ENCODE assay signal across 1 cellular context in the genomic region with DNA sequence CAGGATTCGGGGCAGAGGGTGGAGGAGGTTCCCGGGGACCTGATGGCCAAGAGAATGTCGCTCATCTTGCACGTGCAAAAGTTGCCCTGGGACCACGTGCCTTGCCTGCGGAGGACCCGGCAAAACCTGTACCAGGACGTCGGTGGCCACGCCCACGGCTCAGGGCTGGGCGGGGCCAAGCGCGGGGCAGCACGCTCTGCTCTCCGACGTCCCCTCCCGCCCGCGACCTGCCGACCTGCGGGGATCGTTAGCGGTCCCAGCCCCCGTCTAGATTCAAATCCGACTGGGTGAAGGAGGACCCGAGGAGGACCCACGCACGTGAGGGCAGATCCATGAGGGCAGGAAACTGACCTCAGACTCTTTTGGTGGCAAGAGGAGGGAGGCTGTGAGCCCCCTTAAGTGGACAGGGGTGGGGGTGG.
TF ChIP-seq lines count a peak whose summit lies in the region.

A gene with protein sequence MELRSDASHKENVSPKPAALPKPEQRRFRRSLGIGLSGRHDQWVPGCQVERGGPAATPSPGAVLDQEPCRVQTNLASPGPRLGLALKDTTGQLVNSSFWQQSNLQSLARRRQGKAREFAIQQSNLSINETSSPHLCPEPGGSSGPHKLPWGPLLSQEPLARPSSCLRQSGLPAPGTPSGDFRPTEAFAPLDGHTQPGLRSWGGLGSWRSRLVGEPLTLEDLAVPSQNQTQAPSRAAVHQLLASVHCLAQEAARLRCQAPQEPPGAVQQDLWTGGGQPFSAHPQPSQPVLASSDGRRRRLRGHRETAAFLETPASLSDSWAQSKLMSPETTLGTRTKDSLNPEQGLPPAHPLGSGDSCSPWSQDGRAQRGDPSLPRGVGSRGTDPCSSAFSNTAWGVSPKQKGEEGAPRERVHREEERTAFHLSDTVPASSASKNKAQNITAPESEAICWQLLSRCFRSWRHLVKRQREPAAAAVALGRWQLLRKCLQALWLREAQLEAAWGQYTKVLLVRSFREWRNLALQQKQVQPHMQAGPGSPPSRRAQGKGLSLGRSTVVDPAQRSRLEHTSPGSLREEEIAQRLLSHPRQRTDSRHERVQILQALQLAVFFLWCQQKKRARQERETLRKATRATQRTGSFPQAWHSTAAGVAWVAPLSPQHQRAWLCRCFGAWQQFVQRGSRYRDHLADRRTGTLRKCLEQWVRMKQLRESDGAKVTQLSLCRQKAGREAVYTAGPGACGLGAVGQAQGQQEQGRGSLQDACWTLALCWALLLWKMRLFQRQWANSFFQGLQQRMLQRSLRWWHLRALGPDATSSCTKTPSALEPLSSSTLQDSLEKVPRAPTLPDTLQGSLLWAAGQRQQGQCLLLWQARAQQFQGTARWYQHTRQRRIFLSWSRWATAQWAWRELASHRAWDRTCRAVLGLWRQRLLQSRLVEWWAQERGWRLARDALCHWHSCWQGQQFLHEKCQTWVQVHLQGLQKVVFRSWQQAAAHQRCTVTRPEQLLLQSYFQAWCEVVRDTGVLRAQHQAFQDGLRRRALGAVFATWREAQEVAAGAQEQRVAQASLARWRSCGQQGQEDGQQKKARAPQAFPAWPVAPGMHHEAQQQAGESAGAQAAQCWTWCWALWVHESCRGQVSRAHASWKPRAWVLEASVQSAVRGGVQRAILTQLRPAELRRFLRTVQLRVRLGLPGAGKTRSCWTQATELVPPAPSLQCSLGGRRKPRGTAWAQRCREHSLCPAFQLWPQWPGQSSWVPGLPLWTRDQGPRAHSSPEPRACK (N-terminal part only) (plus strand): TSS at position 206 of the 419 bp plus-strand sequence. CDS start 2,208 bp downstream, outside the sequence.

TF ChIP-seq in GM12878, 131 proteins besides CTCF, POLR2A, EP300 and RAD21 (continued from another document):
- TF ChIP-seq WRNIP1 (IDR thresholded peaks at IDR 0.05; ENCODE audit: borderline replicate concordance, low read depth, low read length) (no peak), BMI1 (IDR thresholded peaks at IDR 0.05; ENCODE audit: borderline replicate concordance) (no peak), SP1 (IDR thresholded peaks at IDR 0.05; ENCODE audit: low read depth, low read length) (no peak), SREBF2 (IDR thresholded peaks at IDR 0.05; ENCODE audit: low read length) (no peak)
- TF ChIP-seq, protein P1, sequence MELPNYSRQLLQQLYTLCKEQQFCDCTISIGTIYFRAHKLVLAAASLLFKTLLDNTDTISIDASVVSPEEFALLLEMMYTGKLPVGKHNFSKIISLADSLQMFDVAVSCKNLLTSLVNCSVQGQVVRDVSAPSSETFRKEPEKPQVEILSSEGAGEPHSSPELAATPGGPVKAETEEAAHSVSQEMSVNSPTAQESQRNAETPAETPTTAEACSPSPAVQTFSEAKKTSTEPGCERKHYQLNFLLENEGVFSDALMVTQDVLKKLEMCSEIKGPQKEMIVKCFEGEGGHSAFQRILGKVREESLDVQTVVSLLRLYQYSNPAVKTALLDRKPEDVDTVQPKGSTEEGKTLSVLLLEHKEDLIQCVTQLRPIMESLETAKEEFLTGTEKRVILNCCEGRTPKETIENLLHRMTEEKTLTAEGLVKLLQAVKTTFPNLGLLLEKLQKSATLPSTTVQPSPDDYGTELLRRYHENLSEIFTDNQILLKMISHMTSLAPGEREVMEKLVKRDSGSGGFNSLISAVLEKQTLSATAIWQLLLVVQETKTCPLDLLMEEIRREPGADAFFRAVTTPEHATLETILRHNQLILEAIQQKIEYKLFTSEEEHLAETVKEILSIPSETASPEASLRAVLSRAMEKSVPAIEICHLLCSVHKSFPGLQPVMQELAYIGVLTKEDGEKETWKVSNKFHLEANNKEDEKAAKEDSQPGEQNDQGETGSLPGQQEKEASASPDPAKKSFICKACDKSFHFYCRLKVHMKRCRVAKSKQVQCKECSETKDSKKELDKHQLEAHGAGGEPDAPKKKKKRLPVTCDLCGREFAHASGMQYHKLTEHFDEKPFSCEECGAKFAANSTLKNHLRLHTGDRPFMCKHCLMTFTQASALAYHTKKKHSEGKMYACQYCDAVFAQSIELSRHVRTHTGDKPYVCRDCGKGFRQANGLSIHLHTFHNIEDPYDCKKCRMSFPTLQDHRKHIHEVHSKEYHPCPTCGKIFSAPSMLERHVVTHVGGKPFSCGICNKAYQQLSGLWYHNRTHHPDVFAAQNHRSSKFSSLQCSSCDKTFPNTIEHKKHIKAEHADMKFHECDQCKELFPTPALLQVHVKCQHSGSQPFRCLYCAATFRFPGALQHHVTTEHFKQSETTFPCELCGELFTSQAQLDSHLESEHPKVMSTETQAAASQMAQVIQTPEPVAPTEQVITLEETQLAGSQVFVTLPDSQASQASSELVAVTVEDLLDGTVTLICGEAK (IDR thresholded peaks at IDR 0.05; ENCODE audit: borderline replicate concordance): no peak
